In the genomic region with DNA sequence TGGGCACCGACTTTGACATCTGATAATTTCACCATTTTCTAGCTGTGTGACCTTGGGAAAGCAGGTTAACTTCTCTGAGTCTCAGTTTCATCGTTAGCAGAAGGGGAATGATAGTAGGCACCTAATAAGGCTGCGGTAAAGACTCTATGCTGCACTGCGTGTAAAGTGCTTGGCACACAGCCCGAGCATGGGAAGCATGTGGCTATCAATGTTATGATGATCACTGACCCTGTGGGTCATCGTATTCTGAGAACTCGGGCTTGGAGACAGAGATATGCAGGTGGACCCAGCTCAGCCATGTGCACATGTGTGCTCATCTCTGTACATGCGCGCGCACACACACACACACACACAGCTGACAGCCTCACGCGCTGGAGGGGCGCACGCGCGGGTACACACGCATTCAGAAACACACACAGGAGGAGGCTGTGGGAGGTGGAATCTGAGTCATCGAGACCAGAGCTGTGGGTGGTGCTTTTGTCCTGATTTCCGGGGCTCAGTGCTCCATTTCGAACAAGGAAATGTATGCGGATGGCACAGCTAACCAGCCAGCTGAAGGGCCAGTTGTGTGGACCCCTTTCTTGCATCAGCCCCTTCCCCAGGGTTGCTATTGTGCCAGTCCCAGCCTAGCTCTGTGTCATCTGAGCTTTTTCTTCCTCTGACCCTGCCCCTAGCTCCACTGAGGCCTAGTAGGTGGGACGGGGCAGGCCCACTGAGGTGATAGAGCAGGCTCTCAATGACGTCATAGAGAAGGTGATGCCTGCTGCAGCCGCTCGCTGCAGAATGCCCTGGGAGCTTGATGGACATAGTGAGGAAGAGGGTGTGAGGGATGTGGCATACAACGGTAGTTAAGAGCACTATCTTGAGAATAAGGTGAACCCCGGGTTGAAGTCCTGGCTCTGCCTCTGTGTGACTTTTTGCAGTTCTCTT, we compare ENCODE assay signal across 1 cellular context.
TF ChIP-seq lines count a peak whose summit lies in the region.

No MANE protein-coding gene starts in this region.

TF ChIP-seq in K562, 482 proteins besides CTCF, POLR2A, EP300 and RAD21 (continues in another document):
- TF ChIP-seq KAT7 (CRISPR knock-in tag; IDR thresholded peaks at IDR 0.05; ENCODE audit: borderline replicate concordance) = peak; percentile 85; the same call in 1 of the 2 replicates
- TF ChIP-seq, protein P1, sequence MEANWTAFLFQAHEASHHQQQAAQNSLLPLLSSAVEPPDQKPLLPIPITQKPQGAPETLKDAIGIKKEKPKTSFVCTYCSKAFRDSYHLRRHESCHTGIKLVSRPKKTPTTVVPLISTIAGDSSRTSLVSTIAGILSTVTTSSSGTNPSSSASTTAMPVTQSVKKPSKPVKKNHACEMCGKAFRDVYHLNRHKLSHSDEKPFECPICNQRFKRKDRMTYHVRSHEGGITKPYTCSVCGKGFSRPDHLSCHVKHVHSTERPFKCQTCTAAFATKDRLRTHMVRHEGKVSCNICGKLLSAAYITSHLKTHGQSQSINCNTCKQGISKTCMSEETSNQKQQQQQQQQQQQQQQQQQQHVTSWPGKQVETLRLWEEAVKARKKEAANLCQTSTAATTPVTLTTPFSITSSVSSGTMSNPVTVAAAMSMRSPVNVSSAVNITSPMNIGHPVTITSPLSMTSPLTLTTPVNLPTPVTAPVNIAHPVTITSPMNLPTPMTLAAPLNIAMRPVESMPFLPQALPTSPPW (CRISPR knock-in tag; IDR thresholded peaks at IDR 0.05) = peak; percentile 24; the same call in 1 of the 2 replicates
- TF ChIP-seq, protein P2, sequence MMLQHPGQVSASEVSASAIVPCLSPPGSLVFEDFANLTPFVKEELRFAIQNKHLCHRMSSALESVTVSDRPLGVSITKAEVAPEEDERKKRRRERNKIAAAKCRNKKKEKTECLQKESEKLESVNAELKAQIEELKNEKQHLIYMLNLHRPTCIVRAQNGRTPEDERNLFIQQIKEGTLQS (IDR thresholded peaks at IDR 0.05) = peak; percentile 84
- TF ChIP-seq, protein P2 (CRISPR knock-in tag; conservative IDR thresholded peaks at IDR 0.05) = no peak
- TF ChIP-seq ZNF551 (CRISPR knock-in tag; IDR thresholded peaks at IDR 0.05) = no peak
- peak; percentile 44 for TF ChIP-seq SMAD4 (CRISPR knock-in tag; conservative IDR thresholded peaks at IDR 0.05)
- TF ChIP-seq, protein P3, sequence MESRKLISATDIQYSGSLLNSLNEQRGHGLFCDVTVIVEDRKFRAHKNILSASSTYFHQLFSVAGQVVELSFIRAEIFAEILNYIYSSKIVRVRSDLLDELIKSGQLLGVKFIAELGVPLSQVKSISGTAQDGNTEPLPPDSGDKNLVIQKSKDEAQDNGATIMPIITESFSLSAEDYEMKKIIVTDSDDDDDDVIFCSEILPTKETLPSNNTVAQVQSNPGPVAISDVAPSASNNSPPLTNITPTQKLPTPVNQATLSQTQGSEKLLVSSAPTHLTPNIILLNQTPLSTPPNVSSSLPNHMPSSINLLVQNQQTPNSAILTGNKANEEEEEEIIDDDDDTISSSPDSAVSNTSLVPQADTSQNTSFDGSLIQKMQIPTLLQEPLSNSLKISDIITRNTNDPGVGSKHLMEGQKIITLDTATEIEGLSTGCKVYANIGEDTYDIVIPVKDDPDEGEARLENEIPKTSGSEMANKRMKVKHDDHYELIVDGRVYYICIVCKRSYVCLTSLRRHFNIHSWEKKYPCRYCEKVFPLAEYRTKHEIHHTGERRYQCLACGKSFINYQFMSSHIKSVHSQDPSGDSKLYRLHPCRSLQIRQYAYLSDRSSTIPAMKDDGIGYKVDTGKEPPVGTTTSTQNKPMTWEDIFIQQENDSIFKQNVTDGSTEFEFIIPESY (CRISPR knock-in tag; IDR thresholded peaks at IDR 0.05) = peak; percentile 87
- peak in 1 of 2 experiments; percentile 75; a peak in 2 of 4 replicates for TF ChIP-seq TEAD1 (CRISPR knock-in tag; IDR thresholded peaks at IDR 0.05)
- TF ChIP-seq, protein P4, sequence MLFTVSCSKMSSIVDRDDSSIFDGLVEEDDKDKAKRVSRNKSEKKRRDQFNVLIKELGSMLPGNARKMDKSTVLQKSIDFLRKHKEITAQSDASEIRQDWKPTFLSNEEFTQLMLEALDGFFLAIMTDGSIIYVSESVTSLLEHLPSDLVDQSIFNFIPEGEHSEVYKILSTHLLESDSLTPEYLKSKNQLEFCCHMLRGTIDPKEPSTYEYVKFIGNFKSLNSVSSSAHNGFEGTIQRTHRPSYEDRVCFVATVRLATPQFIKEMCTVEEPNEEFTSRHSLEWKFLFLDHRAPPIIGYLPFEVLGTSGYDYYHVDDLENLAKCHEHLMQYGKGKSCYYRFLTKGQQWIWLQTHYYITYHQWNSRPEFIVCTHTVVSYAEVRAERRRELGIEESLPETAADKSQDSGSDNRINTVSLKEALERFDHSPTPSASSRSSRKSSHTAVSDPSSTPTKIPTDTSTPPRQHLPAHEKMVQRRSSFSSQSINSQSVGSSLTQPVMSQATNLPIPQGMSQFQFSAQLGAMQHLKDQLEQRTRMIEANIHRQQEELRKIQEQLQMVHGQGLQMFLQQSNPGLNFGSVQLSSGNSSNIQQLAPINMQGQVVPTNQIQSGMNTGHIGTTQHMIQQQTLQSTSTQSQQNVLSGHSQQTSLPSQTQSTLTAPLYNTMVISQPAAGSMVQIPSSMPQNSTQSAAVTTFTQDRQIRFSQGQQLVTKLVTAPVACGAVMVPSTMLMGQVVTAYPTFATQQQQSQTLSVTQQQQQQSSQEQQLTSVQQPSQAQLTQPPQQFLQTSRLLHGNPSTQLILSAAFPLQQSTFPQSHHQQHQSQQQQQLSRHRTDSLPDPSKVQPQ (CRISPR knock-in tag; IDR thresholded peaks at IDR 0.05; ENCODE audit: borderline replicate concordance) = no peak
- 0 out of 3 replicates have a peak, but pooled peaks of 1 of the 2 experiments have one; percentile 49 for TF ChIP-seq CBX3 (IDR thresholded peaks at IDR 0.05; ENCODE audit: borderline replicate concordance in 1 of 2, low read length in 2 of 2)
- no peak; the same call in 1 of the 2 replicates for TF ChIP-seq CREB1 (IDR thresholded peaks at IDR 0.05)
- TF ChIP-seq CREB1 (CRISPR knock-in tag; IDR thresholded peaks at IDR 0.05) = peak; percentile 57; the same call in 1 of the 2 replicates
- TF ChIP-seq, protein P5, sequence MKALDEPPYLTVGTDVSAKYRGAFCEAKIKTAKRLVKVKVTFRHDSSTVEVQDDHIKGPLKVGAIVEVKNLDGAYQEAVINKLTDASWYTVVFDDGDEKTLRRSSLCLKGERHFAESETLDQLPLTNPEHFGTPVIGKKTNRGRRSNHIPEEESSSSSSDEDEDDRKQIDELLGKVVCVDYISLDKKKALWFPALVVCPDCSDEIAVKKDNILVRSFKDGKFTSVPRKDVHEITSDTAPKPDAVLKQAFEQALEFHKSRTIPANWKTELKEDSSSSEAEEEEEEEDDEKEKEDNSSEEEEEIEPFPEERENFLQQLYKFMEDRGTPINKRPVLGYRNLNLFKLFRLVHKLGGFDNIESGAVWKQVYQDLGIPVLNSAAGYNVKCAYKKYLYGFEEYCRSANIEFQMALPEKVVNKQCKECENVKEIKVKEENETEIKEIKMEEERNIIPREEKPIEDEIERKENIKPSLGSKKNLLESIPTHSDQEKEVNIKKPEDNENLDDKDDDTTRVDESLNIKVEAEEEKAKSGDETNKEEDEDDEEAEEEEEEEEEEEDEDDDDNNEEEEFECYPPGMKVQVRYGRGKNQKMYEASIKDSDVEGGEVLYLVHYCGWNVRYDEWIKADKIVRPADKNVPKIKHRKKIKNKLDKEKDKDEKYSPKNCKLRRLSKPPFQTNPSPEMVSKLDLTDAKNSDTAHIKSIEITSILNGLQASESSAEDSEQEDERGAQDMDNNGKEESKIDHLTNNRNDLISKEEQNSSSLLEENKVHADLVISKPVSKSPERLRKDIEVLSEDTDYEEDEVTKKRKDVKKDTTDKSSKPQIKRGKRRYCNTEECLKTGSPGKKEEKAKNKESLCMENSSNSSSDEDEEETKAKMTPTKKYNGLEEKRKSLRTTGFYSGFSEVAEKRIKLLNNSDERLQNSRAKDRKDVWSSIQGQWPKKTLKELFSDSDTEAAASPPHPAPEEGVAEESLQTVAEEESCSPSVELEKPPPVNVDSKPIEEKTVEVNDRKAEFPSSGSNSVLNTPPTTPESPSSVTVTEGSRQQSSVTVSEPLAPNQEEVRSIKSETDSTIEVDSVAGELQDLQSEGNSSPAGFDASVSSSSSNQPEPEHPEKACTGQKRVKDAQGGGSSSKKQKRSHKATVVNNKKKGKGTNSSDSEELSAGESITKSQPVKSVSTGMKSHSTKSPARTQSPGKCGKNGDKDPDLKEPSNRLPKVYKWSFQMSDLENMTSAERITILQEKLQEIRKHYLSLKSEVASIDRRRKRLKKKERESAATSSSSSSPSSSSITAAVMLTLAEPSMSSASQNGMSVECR (CRISPR knock-in tag; IDR thresholded peaks at IDR 0.05) = 0 out of 2 replicates have a peak, but pooled peaks have one; percentile 45
- TF ChIP-seq NFXL1 (CRISPR knock-in tag; IDR thresholded peaks at IDR 0.05) = no peak
- TF ChIP-seq POLR2AphosphoS5 (IDR thresholded peaks at IDR 0.05; ENCODE audit: control insufficient read depth, insufficient read depth, low read depth, low read length) = peak; percentile 56; the same call in 1 of the 2 replicates
- TF ChIP-seq EGR1 (conservative IDR thresholded peaks at IDR 0.05) = peak; percentile 60
- peak; percentile 42; the same call in 1 of the 2 replicates for TF ChIP-seq DPF2 (IDR thresholded peaks at IDR 0.05)
- TF ChIP-seq, protein P6, sequence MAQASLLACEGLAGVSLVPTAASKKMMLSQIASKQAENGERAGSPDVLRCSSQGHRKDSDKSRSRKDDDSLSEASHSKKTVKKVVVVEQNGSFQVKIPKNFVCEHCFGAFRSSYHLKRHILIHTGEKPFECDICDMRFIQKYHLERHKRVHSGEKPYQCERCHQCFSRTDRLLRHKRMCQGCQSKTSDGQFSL (CRISPR knock-in tag; IDR thresholded peaks at IDR 0.05) = peak; percentile 78
- TF ChIP-seq, protein P6 (tag; IDR thresholded peaks at IDR 0.05) = no peak; a peak in 1 of 4 replicates
- TF ChIP-seq KAT2B (IDR thresholded peaks at IDR 0.05; ENCODE audit: low read depth, low read length) = no peak
- TF ChIP-seq STAT5A (IDR thresholded peaks at IDR 0.05; ENCODE audit: borderline replicate concordance, low read length) = peak; percentile 90
- TF ChIP-seq CBFA2T3 (IDR thresholded peaks at IDR 0.05) = peak; percentile 87
- TF ChIP-seq CXXC5 (CRISPR knock-in tag; IDR thresholded peaks at IDR 0.05) = 0 out of 2 replicates have a peak, but pooled peaks have one; percentile 31
- peak in 1 of 2 experiments; percentile 46; a peak in 1 of 4 replicates for TF ChIP-seq ARNT (IDR thresholded peaks at IDR 0.05)
- TF ChIP-seq TRIM24 (IDR thresholded peaks at IDR 0.05) = peak; percentile 24 to 51; a peak in 2 of 4 replicates
- peak; percentile 79 to 97 for TF ChIP-seq KDM1A (IDR thresholded peaks at IDR 0.05)
- TF ChIP-seq, protein P7, sequence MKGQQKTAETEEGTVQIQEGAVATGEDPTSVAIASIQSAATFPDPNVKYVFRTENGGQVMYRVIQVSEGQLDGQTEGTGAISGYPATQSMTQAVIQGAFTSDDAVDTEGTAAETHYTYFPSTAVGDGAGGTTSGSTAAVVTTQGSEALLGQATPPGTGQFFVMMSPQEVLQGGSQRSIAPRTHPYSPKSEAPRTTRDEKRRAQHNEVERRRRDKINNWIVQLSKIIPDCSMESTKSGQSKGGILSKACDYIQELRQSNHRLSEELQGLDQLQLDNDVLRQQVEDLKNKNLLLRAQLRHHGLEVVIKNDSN (CRISPR knock-in tag; IDR thresholded peaks at IDR 0.05) = peak; percentile 50
- no peak for TF ChIP-seq SRSF7 (optimal IDR thresholded peaks at IDR 0.05; ENCODE audit: low read depth, low read length)
- TF ChIP-seq, protein P8, sequence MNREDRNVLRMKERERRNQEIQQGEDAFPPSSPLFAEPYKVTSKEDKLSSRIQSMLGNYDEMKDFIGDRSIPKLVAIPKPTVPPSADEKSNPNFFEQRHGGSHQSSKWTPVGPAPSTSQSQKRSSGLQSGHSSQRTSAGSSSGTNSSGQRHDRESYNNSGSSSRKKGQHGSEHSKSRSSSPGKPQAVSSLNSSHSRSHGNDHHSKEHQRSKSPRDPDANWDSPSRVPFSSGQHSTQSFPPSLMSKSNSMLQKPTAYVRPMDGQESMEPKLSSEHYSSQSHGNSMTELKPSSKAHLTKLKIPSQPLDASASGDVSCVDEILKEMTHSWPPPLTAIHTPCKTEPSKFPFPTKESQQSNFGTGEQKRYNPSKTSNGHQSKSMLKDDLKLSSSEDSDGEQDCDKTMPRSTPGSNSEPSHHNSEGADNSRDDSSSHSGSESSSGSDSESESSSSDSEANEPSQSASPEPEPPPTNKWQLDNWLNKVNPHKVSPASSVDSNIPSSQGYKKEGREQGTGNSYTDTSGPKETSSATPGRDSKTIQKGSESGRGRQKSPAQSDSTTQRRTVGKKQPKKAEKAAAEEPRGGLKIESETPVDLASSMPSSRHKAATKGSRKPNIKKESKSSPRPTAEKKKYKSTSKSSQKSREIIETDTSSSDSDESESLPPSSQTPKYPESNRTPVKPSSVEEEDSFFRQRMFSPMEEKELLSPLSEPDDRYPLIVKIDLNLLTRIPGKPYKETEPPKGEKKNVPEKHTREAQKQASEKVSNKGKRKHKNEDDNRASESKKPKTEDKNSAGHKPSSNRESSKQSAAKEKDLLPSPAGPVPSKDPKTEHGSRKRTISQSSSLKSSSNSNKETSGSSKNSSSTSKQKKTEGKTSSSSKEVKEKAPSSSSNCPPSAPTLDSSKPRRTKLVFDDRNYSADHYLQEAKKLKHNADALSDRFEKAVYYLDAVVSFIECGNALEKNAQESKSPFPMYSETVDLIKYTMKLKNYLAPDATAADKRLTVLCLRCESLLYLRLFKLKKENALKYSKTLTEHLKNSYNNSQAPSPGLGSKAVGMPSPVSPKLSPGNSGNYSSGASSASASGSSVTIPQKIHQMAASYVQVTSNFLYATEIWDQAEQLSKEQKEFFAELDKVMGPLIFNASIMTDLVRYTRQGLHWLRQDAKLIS (CRISPR knock-in tag; IDR thresholded peaks at IDR 0.05) = 0 out of 2 replicates have a peak, but pooled peaks have one; percentile 44
- no peak for TF ChIP-seq ZNF197 (CRISPR knock-in tag; IDR thresholded peaks at IDR 0.05; ENCODE audit: low read depth)
- TF ChIP-seq SRF (CRISPR knock-in tag; IDR thresholded peaks at IDR 0.05) = 0 out of 4 replicates have a peak, but pooled peaks of 1 of the 2 experiments have one; percentile 13
- peak; percentile 86 for TF ChIP-seq FOSL1 (tag; conservative IDR thresholded peaks at IDR 0.05)
- TF ChIP-seq, protein P9, sequence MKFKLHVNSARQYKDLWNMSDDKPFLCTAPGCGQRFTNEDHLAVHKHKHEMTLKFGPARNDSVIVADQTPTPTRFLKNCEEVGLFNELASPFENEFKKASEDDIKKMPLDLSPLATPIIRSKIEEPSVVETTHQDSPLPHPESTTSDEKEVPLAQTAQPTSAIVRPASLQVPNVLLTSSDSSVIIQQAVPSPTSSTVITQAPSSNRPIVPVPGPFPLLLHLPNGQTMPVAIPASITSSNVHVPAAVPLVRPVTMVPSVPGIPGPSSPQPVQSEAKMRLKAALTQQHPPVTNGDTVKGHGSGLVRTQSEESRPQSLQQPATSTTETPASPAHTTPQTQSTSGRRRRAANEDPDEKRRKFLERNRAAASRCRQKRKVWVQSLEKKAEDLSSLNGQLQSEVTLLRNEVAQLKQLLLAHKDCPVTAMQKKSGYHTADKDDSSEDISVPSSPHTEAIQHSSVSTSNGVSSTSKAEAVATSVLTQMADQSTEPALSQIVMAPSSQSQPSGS (CRISPR knock-in tag; IDR thresholded peaks at IDR 0.05) = peak; percentile 34; the same call in 1 of the 2 replicates
- no peak for TF ChIP-seq POLR2B (IDR thresholded peaks at IDR 0.05; ENCODE audit: low read depth, partially characterized antibody)
